ENCODE assay signal across 28 cellular contexts in the genomic region with DNA sequence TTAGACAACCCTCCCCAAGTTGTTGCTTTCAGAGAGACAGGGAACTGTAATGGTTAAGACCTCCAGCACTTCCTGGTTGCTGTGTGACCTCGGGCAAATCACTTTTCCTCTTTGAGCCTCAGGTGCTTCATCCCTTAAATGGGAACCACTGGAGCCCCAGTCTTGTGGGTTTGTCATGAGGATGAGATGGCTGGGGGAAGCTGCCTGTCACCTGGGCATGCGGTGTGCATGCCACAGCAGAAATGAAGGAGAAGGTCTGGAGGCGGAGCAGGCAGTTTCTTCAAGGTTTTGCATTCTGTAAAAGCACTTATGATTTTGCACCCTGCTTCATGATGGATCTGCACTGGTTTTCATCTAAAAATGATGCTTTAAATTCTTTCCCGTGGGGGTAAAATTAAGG. TPM values are rescaled to one million over a fixed set of nuclear protein-coding genes. Genes with fewer than 3 reads are reported as not detected.
"Had no signal": no experiment of that assay in that cellular context is flagged by ENCODE, and none has a peak within 500 bp of the region (broad histone marks: within the 10 kb centered on the region; RNA-seq: fewer than 3 reads in every experiment).

No MANE protein-coding gene starts in this region.

- H3K4me3 ChIP-seq: ascending aorta, breast epithelium, cardiac muscle cell, esophagus squamous epithelium, heart left ventricle had no signal

- H3K27ac ChIP-seq: ascending aorta, breast epithelium, cardiac muscle cell, esophagus squamous epithelium, heart left ventricle, VCaP had no signal

- H3K36me3 ChIP-seq: ascending aorta, breast epithelium, cardiac muscle cell, esophagus squamous epithelium had no signal

- ATAC-seq: activated naive CD4-positive, alpha-beta T cell treated with anti-CD3 and anti-CD28 coated beads, Interleukin-2, amount 50 U/mL, for 72 hours; activated T-cell treated with anti-CD3 and anti-CD28 coated beads, Interleukin-2, amount 50 U/mL, for 72 hours; effector memory CD8-positive, alpha-beta T cell; heart left ventricle had no signal

- H3K27me3 ChIP-seq: ascending aorta, breast epithelium, cardiac muscle cell, heart left ventricle had no signal

- H3K4me1 ChIP-seq: ascending aorta, breast epithelium, esophagus squamous epithelium had no signal

- H3K9me3 ChIP-seq: ascending aorta, breast epithelium, esophagus squamous epithelium, heart left ventricle had no signal

- DNase-seq: activated CD4-positive, alpha-beta memory T cell treated with anti-CD3 and anti-CD28 coated beads, Interleukin-2, amount 10 ng/mL, durations not matched to agents 7 days and 5 days; activated CD4-positive, alpha-beta T cell treated with anti-CD3 and anti-CD28 coated beads for 1 hour; activated CD4-positive, alpha-beta T cell treated with anti-CD3 and anti-CD28 coated beads for 4 hours; activated CD4-positive, alpha-beta T cell treated with anti-CD3 and anti-CD28 coated beads, Interleukin-2, amount 10 ng/mL, durations not matched to agents 7 days and 5 days; activated CD4-positive, alpha-beta T cell treated with anti-CD3 and anti-CD28 coated beads, Interleukin-2, amount 50 U/mL, for 4 hours; activated CD8-positive, alpha-beta memory T cell treated with anti-CD3 and anti-CD28 coated beads, Interleukin-2, amount 50 U/mL, for 48 hours; activated gamma-delta T cell; activated naive CD4-positive, alpha-beta T cell; activated naive CD4-positive, alpha-beta T cell treated with anti-CD3 and anti-CD28 coated beads, Interleukin-2, amount 10 ng/mL, durations not matched to agents 7 days and 5 days; activated naive CD8-positive, alpha-beta T cell treated with anti-CD3 and anti-CD28 coated beads, Interleukin-2, amount 10 ng/mL, durations not matched to agents 7 days and 5 days; activated T-cell treated with anti-CD3 and anti-CD28 coated beads for 4 hours; activated T-cell treated with anti-CD3 and anti-CD28 coated beads, Interleukin-2, amount 50 U/mL, for 24 hours; activated T-cell treated with anti-CD3 and anti-CD28 coated beads, Interleukin-2, amount 50 U/mL, for 72 hours; cortex of kidney; dermis blood vessel endothelial cell; effector CD4-positive, alpha-beta T cell; effector memory CD8-positive, alpha-beta T cell; erythroblast; esophagus squamous epithelium; heart left ventricle; T-helper 2 cell had no signal

RNA-seq across cellular contexts. Expression of a gene that starts 53.5 kb away (rescaled TPM):
- total RNA-seq: activated CD4-positive, alpha-beta T cell treated with anti-CD3 and anti-CD28 coated beads, Interleukin-2, amount 10 ng/mL, durations not matched to agents 7 days and 5 days; dermis blood vessel endothelial cell; T-helper 1 cell treated with Interleukin-12 subunit alpha and Interleukin-12 subunit beta and Interleukin-4 antibody, amounts not matched to agents 30 ng/mL and 1 ng/mL, for 36 hours had no signal

RNA-seq across cellular contexts. Expression of a gene that starts 54.1 kb away (rescaled TPM):
- total RNA-seq: activated CD4-positive, alpha-beta memory T cell treated with anti-CD3 and anti-CD28 coated beads, Interleukin-2, amount 10 ng/mL, durations not matched to agents 7 days and 5 days; activated CD4-positive, alpha-beta T cell treated with anti-CD3 and anti-CD28 coated beads, Interleukin-2, amount 10 ng/mL, durations not matched to agents 7 days and 5 days; activated naive CD4-positive, alpha-beta T cell treated with anti-CD3 and anti-CD28 coated beads, Interleukin-2, amount 50 U/mL, for 72 hours; activated naive CD8-positive, alpha-beta T cell treated with anti-CD3 and anti-CD28 coated beads, Interleukin-2, amount 10 ng/mL, durations not matched to agents 7 days and 5 days; activated T-cell treated with anti-CD3 and anti-CD28 coated beads, Interleukin-2, amount 50 U/mL, for 72 hours; cardiac muscle cell; dermis blood vessel endothelial cell; fibroblast of villous mesenchyme; T-helper 1 cell treated with Interleukin-12 subunit alpha and Interleukin-12 subunit beta and Interleukin-4 antibody, amounts not matched to agents 30 ng/mL and 1 ng/mL, for 36 hours had no signal
